Comparison of ENCODE assay signal across 28 cellular contexts in genomic region chr19:1813837-1814217, GRCh38. TPM values are rescaled to one million over a fixed set of nuclear protein-coding genes. Genes with fewer than 3 reads are reported as not detected.
DNase-seq lines count a peak whose midpoint lies in the region; ATAC-seq, FAIRE-seq and TF ChIP-seq lines count a peak whose summit lies in the region.
"Had no signal": no experiment of that assay in that cellular context is flagged by ENCODE, and none has a peak within 500 bp of the region (broad histone marks: within the 10 kb centered on the region; RNA-seq: fewer than 3 reads in every experiment).

No MANE protein-coding gene starts in this region.

- H3K4me3 ChIP-seq in CD8-positive, alpha-beta T cell (ENCODE audit: low read depth, low read length) = no peak overlapping the region
- no peak overlapping the region for H3K4me3 ChIP-seq in NT2/D1 (ENCODE audit: insufficient read length, low read depth)
- no peak overlapping the region for H3K4me3 ChIP-seq in astrocyte (ENCODE audit: insufficient read depth, low read depth, low read length)
- H3K4me3 ChIP-seq in sigmoid colon = no peak overlapping the region
- H3K4me3 ChIP-seq: lung had no signal

- peaks cover 12% of the 10 kb centered on the region for H3K4me1 ChIP-seq in CD8-positive, alpha-beta T cell (ENCODE audit: insufficient read depth, low read length)
- peaks cover 21% of the 10 kb centered on the region for H3K4me1 ChIP-seq in NT2/D1 (ENCODE audit: insufficient read depth, insufficient read length)
- H3K4me1 ChIP-seq in astrocyte (ENCODE audit: insufficient read depth, low read length) = peaks cover 14% of the 10 kb centered on the region
- peaks cover 0 to 21% (median 17%) of the 10 kb centered on the region in 4 donors for H3K4me1 ChIP-seq in sigmoid colon

- no peak overlapping the region for H2AFZ ChIP-seq in astrocyte (ENCODE audit: low read depth, low read length)

- POLR2A ChIA-PET in CD8-positive, alpha-beta T cell (lab: Charles Lee) = no interaction called here

- H3K4me3 Mint-ChIP-seq in activated CD8-positive, alpha-beta memory T cell treated with anti-CD3 and anti-CD28 coated beads, Interleukin-2, amount 10 ng/mL, durations not matched to agents 7 days and 5 days = no peak overlapping the region
- peak overlapping the region; percentile 37 for H3K4me3 Mint-ChIP-seq in CD8-positive, alpha-beta T cell
- H3K4me3 Mint-ChIP-seq in astrocyte (ENCODE audit: unreplicated experiment) = peak overlapping the region; percentile 62

- DNase-seq in activated CD8-positive, alpha-beta memory T cell treated with anti-CD3 and anti-CD28 coated beads, Interleukin-2, amount 10 ng/mL, durations not matched to agents 7 days and 5 days = no peak
- no peak for DNase-seq in activated CD8-positive, alpha-beta memory T cell treated with anti-CD3 and anti-CD28 coated beads, Interleukin-2, amount 50 U/mL, for 4 hours
- no peak for DNase-seq in CD8-positive, alpha-beta T cell
- DNase-seq in NT2/D1 (ENCODE audit: low read depth, low spot score) (no peak), astrocyte (ENCODE audit: low read depth) (no peak), sigmoid colon (no peak), SK-N-DZ (ENCODE audit: low spot score) (no peak), DMS79 (lab: John Stamatoyannopoulos, UW) (no peak)
- DNase-seq: activated naive CD8-positive, alpha-beta T cell treated with anti-CD3 and anti-CD28 coated beads, Interleukin-2, amount 50 U/mL, for 24 hours; activated T-cell treated with anti-CD3 and anti-CD28 coated beads, Interleukin-2, amount 50 U/mL, for 72 hours; colonic mucosa; KG1; NCI-H1930; NCI-H2227 treated with DMSO at 0.1 percent for 48 hours; NCI-H82; stimulated activated CD4-positive, alpha-beta T cell treated with anti-CD3 and anti-CD28 coated beads, Interleukin-2, amount 100 ng/mL, for 24 hours; T1000 had no signal

- H3K4me1 Mint-ChIP-seq in activated CD8-positive, alpha-beta memory T cell treated with anti-CD3 and anti-CD28 coated beads, Interleukin-2, amount 10 ng/mL, durations not matched to agents 7 days and 5 days = peaks cover 14% of the 10 kb centered on the region
- H3K4me1 Mint-ChIP-seq in CD8-positive, alpha-beta T cell (ENCODE audit: low read depth) = peaks cover 13% of the 10 kb centered on the region
- no peaks in the 10 kb centered on the region for H3K4me1 Mint-ChIP-seq in astrocyte (ENCODE audit: low read depth, unreplicated experiment)

- no peak for TF ChIP-seq EP300 in sigmoid colon (IDR thresholded peaks at IDR 0.05)

- peaks cover 13% of the 10 kb centered on the region for H3K36me3 ChIP-seq in CD8-positive, alpha-beta T cell (ENCODE audit: insufficient read depth, low read length)
- H3K36me3 ChIP-seq in NT2/D1 (ENCODE audit: insufficient read depth, insufficient read length, low read length) = peaks cover 46% of the 10 kb centered on the region
- H3K36me3 ChIP-seq in astrocyte (ENCODE audit: insufficient read depth, low read length) = no peaks in the 10 kb centered on the region
- H3K36me3 ChIP-seq in sigmoid colon = peaks cover 30 to 37% (median 36%) of the 10 kb centered on the region in 4 donors

- H3K9ac ChIP-seq in NT2/D1 (ENCODE audit: insufficient read length, low read depth) (peak overlapping the region; percentile 2), astrocyte (ENCODE audit: low read length) (no peak overlapping the region)

- FAIRE-seq in astrocyte (lab: Jason Lieb, UNC) = no peak
- FAIRE-seq: frontal cortex, GM18507, H54, keratinocyte had no signal

- no peaks in the 10 kb centered on the region for H3K9me3 ChIP-seq in CD8-positive, alpha-beta T cell (ENCODE audit: low read length)
- H3K9me3 ChIP-seq in NT2/D1 (ENCODE audit: insufficient read depth, low read length) (no peaks in the 10 kb centered on the region), astrocyte (ENCODE audit: insufficient read depth, low read depth, low read length) (no peaks in the 10 kb centered on the region), sigmoid colon (no peaks in the 10 kb centered on the region)
- H3K9me3 ChIP-seq: colonic mucosa, esophagus muscularis mucosa, prostate gland, SJSA1, thoracic aorta, vagina had no signal

- H3K27ac ChIP-seq in CD8-positive, alpha-beta T cell (ENCODE audit: low read depth, low read length) = no peak overlapping the region
- H3K27ac ChIP-seq in astrocyte (ENCODE audit: low read depth, low read length) (no peak overlapping the region), sigmoid colon (no peak overlapping the region)
- H3K27ac ChIP-seq: prostate gland, SJSA1, thoracic aorta had no signal

- 85 to 90% methylated on average over 9 of the region's 9 CpGs for WGBS in sigmoid colon, 2 donors

- ATAC-seq in activated CD8-positive, alpha-beta memory T cell treated with anti-CD3 and anti-CD28 coated beads, Interleukin-2, amount 10 ng/mL, durations not matched to agents 7 days and 5 days = no peak
- no peak for ATAC-seq in CD8-positive, alpha-beta T cell
- ATAC-seq: activated naive CD8-positive, alpha-beta T cell treated with anti-CD3 and anti-CD28 coated beads, Interleukin-2, amount 50 U/mL, for 24 hours; activated T-cell treated with anti-CD3 and anti-CD28 coated beads, Interleukin-2, amount 50 U/mL, for 72 hours; stimulated activated effector memory CD8-positive, alpha-beta T cell treated with anti-CD3 and anti-CD28 coated beads, Interleukin-12 subunit alpha, Interleukin-12 subunit beta, amount 100 ng/mL, for 72 hours had no signal

- intact Hi-C loops in CD8-positive, alpha-beta T cell (cut with DNase I, micrococcal nuclease) = loop anchor here in 1 of 2 experiments (1.0 kb wide), 1 partner anchor 25 kb away; no protein-coding TSS in a partner anchor
- intact Hi-C loops in sigmoid colon (cut with DNase I) = no loop called here

- peak overlapping the region; percentile 56 for H3K27ac Mint-ChIP-seq in activated CD8-positive, alpha-beta memory T cell treated with anti-CD3 and anti-CD28 coated beads, Interleukin-2, amount 10 ng/mL, durations not matched to agents 7 days and 5 days
- no peak overlapping the region for H3K27ac Mint-ChIP-seq in CD8-positive, alpha-beta T cell
- no peak overlapping the region for H3K27ac Mint-ChIP-seq in astrocyte (ENCODE audit: unreplicated experiment)
- H3K27ac Mint-ChIP-seq: activated naive CD8-positive, alpha-beta T cell treated with anti-CD3 and anti-CD28 coated beads, Interleukin-2, amount 50 U/mL, for 24 hours; activated T-cell treated with anti-CD3 and anti-CD28 coated beads, Interleukin-2, amount 50 U/mL, for 72 hours had no signal

- peaks cover 8% of the 10 kb centered on the region for H3K36me3 Mint-ChIP-seq in activated CD8-positive, alpha-beta memory T cell treated with anti-CD3 and anti-CD28 coated beads, Interleukin-2, amount 10 ng/mL, durations not matched to agents 7 days and 5 days
- peaks cover 32% of the 10 kb centered on the region for H3K36me3 Mint-ChIP-seq in CD8-positive, alpha-beta T cell
- H3K36me3 Mint-ChIP-seq in astrocyte (ENCODE audit: low read depth, unreplicated experiment) = peaks cover 1% of the 10 kb centered on the region

- H3K27me3 Mint-ChIP-seq in activated CD8-positive, alpha-beta memory T cell treated with anti-CD3 and anti-CD28 coated beads, Interleukin-2, amount 10 ng/mL, durations not matched to agents 7 days and 5 days = no peaks in the 10 kb centered on the region
- no peaks in the 10 kb centered on the region for H3K27me3 Mint-ChIP-seq in CD8-positive, alpha-beta T cell (ENCODE audit: low read depth)
- peaks cover 2% of the 10 kb centered on the region for H3K27me3 Mint-ChIP-seq in astrocyte (ENCODE audit: low read depth, unreplicated experiment)
- H3K27me3 Mint-ChIP-seq: activated naive CD8-positive, alpha-beta T cell treated with anti-CD3 and anti-CD28 coated beads, Interleukin-2, amount 50 U/mL, for 24 hours had no signal

- no peak for TF ChIP-seq POLR2A in sigmoid colon (IDR thresholded peaks at IDR 0.05)

- H3K9me3 Mint-ChIP-seq in activated CD8-positive, alpha-beta memory T cell treated with anti-CD3 and anti-CD28 coated beads, Interleukin-2, amount 10 ng/mL, durations not matched to agents 7 days and 5 days (ENCODE audit: low read depth) = no peaks in the 10 kb centered on the region
- H3K9me3 Mint-ChIP-seq in CD8-positive, alpha-beta T cell = no peaks in the 10 kb centered on the region
- H3K9me3 Mint-ChIP-seq in astrocyte (ENCODE audit: unreplicated experiment) = peaks cover 2% of the 10 kb centered on the region
- H3K9me3 Mint-ChIP-seq: activated naive CD8-positive, alpha-beta T cell treated with anti-CD3 and anti-CD28 coated beads, Interleukin-2, amount 50 U/mL, for 24 hours; activated T-cell treated with anti-CD3 and anti-CD28 coated beads, Interleukin-2, amount 50 U/mL, for 72 hours; stimulated activated effector memory CD8-positive, alpha-beta T cell treated with anti-CD3 and anti-CD28 coated beads, Interleukin-12 subunit alpha, Interleukin-12 subunit beta, amount 100 ng/mL, for 72 hours had no signal

- no peak overlapping the region for H3K4me2 ChIP-seq in astrocyte (ENCODE audit: low read length)

- CTCF ChIA-PET in activated CD8-positive, alpha-beta memory T cell treated with anti-CD3 and anti-CD28 coated beads, Interleukin-2, amount 10 ng/mL, durations not matched to agents 7 days and 5 days (lab: Charles Lee) = interaction anchor here (0.8 to 2.9 kb wide), 5 partner anchors 10 to 141 kb away, joined by 4 to 19 read pairs (median 4); no protein-coding TSS in a partner anchor
- CTCF ChIA-PET in CD8-positive, alpha-beta T cell (lab: Charles Lee) = interaction anchor here (0.8 to 2.7 kb wide), 5 partner anchors 13 to 25 kb away, joined by 3 to 16 read pairs (median 6); no protein-coding TSS in a partner anchor

- no peaks in the 10 kb centered on the region for H4K20me1 ChIP-seq in astrocyte (ENCODE audit: insufficient read depth, low read length)

- no peak for TF ChIP-seq CTCF in CD8-positive, alpha-beta T cell (IDR thresholded peaks at IDR 0.05)
- TF ChIP-seq CTCF in astrocyte (IDR thresholded peaks at IDR 0.05; ENCODE audit: insufficient read depth, low read depth, low read length) (no peak), sigmoid colon (IDR thresholded peaks at IDR 0.05) (no peak)

- no peaks in the 10 kb centered on the region for H3K79me2 ChIP-seq in astrocyte (ENCODE audit: insufficient read depth, low read length)

- H3K27me3 ChIP-seq in CD8-positive, alpha-beta T cell (ENCODE audit: insufficient read depth, low read length) = no peaks in the 10 kb centered on the region
- no peaks in the 10 kb centered on the region for H3K27me3 ChIP-seq in NT2/D1 (ENCODE audit: insufficient read depth, insufficient read length)
- no peaks in the 10 kb centered on the region for H3K27me3 ChIP-seq in astrocyte (ENCODE audit: insufficient read depth, low read length)
- H3K27me3 ChIP-seq in sigmoid colon = no peaks in the 10 kb centered on the region
- H3K27me3 ChIP-seq: colonic mucosa, esophagus muscularis mucosa, SJSA1, vagina had no signal

RNA-seq across cellular contexts. Expression of gene ATP8B3, which starts 1.8 kb away (rescaled TPM):
- 10 to 100 TPM in 1 of 2 experiments, 1 to 10 TPM in 1; 7.3 to 21.8 TPM for total RNA-seq in activated CD8-positive, alpha-beta memory T cell treated with anti-CD3 and anti-CD28 coated beads, Interleukin-2, amount 10 ng/mL, durations not matched to agents 7 days and 5 days
- total RNA-seq in CD8-positive, alpha-beta T cell = 1 to 10 TPM; 1.9 to 2.9 TPM
- total RNA-seq in astrocyte = 3.0 and 4.4 TPM in 2 replicates
- 1 to 10 TPM in 1 of 4 donors, under 1 TPM in 3; under 0.01 to 3.9 (median 0.42) TPM for total RNA-seq in sigmoid colon
- polyA plus RNA-seq in sigmoid colon = under 1 TPM in 1 of 3 donors, not detected in 2; 0.96 TPM
- 0.10 and 0.32 TPM in 2 replicates for polyA plus RNA-seq in SK-N-DZ (2014; cell fraction: cytosol; rRNA removed)
- 0.12 and 1.7 TPM in 2 replicates for polyA plus RNA-seq in SK-N-DZ (2014; cell fraction: nucleus; rRNA removed)
- total RNA-seq: frontal cortex had no signal

RNA-seq across cellular contexts. Expression of gene REXO1, which starts 34.5 kb away (rescaled TPM):
- 10 to 100 TPM; 58.4 to 68.4 TPM for total RNA-seq in activated CD8-positive, alpha-beta memory T cell treated with anti-CD3 and anti-CD28 coated beads, Interleukin-2, amount 10 ng/mL, durations not matched to agents 7 days and 5 days
- 100 to 1,000 TPM; 143 to 152 TPM for total RNA-seq in CD8-positive, alpha-beta T cell
- total RNA-seq in astrocyte (35.5 and 36.2 TPM in 2 replicates), sigmoid colon (10 to 100 TPM in 2 of 4 donors, 1 to 10 TPM in 2; 8.6 to 61.8 (median 13.1) TPM)
- polyA plus RNA-seq in sigmoid colon = 10 to 100 TPM in 2 of 3 donors, 1 to 10 TPM in 1; 9.0 to 34.6 (median 11.1) TPM
- polyA plus RNA-seq in SK-N-DZ (2014; cell fraction: cytosol; rRNA removed) = 10.7 and 12.7 TPM in 2 replicates
- polyA plus RNA-seq in SK-N-DZ (2014; cell fraction: nucleus; rRNA removed) = 16.6 and 69.5 TPM in 2 replicates

RNA-seq across cellular contexts. Expression of gene KLF16, which starts 49.6 kb away (rescaled TPM):
- total RNA-seq in activated CD8-positive, alpha-beta memory T cell treated with anti-CD3 and anti-CD28 coated beads, Interleukin-2, amount 10 ng/mL, durations not matched to agents 7 days and 5 days = 10 to 100 TPM; 22.6 to 28.1 TPM
- 10 to 100 TPM; 85.7 to 88.7 TPM for total RNA-seq in CD8-positive, alpha-beta T cell
- total RNA-seq in astrocyte (52.4 and 58.1 TPM in 2 replicates), sigmoid colon (10 to 100 TPM in 1 of 4 donors, 1 to 10 TPM in 3; 2.1 to 10.3 (median 4.4) TPM)
- 10 to 100 TPM in 2 of 3 donors, 1 to 10 TPM in 1; 8.4 to 20.5 (median 12.5) TPM for polyA plus RNA-seq in sigmoid colon
- polyA plus RNA-seq in SK-N-DZ (2014; cell fraction: cytosol; rRNA removed) = 12.8 and 16.7 TPM in 2 replicates
- polyA plus RNA-seq in SK-N-DZ (2014; cell fraction: nucleus; rRNA removed) = 11.0 and 15.3 TPM in 2 replicates
